In genomic region chr4:137692205-137692604, GRCh38 we compare ENCODE assay signal across 22 cellular contexts.
"Had no signal": no experiment of that assay in that cellular context is flagged by ENCODE, and none has a peak within 500 bp of the region (broad histone marks: within the 10 kb centered on the region; RNA-seq: fewer than 3 reads in every experiment).

No MANE protein-coding gene starts in this region.

- H3K9me3 ChIP-seq: esophagus squamous epithelium, heart right ventricle, lower lobe of right lung, sigmoid colon, spleen had no signal

- FAIRE-seq: colon, endothelial cell of umbilical vein, islet of Langerhans had no signal

- H3K27me3 ChIP-seq: esophagus squamous epithelium, heart right ventricle, sigmoid colon, spleen had no signal

- H3K9ac ChIP-seq: parathyroid adenoma had no signal

- H3K36me3 ChIP-seq: esophagus squamous epithelium, heart right ventricle, lower lobe of right lung, sigmoid colon, spleen had no signal

- H3K27ac ChIP-seq: dorsolateral prefrontal cortex, esophagus squamous epithelium, heart right ventricle, lower lobe of right lung, parathyroid adenoma, spleen had no signal

- ATAC-seq: heart right ventricle; left cardiac atrium; left ventricle myocardium superior; lower lobe of right lung; naive thymus-derived CD8-positive, alpha-beta T cell; right cardiac atrium; stimulated activated naive B cell treated with anti-CD40 and anti-IgM and Interleukin-4, amounts not matched to agents 10 μg/mL and 1 μg/mL and 100 μg/mL, for 72 hours had no signal

- H2AFZ ChIP-seq: parathyroid adenoma had no signal

- H3K4me3 ChIP-seq: dorsolateral prefrontal cortex, esophagus squamous epithelium, heart right ventricle, lower lobe of right lung, sigmoid colon, spleen had no signal

- H3K4me1 ChIP-seq: lower lobe of right lung, parathyroid adenoma, spleen had no signal

- DNase-seq: dorsolateral prefrontal cortex; effector CD8-positive, alpha-beta T cell; endodermal cell; erythroblast; esophagus squamous epithelium; foreskin melanocyte; glutamatergic neuron; heart right ventricle; hippocampal formation; left cardiac atrium; left ventricle myocardium superior; lower lobe of right lung; naive thymus-derived CD8-positive, alpha-beta T cell; right cardiac atrium; sigmoid colon; spleen; stimulated activated CD4-positive, alpha-beta T cell treated with anti-CD3 and anti-CD28 coated beads, Interleukin-4, amount 100 ng/mL, for 4 hours; stimulated activated naive B cell treated with anti-CD40 and anti-IgM and Interleukin-4, amounts not matched to agents 10 μg/mL and 1 μg/mL and 100 μg/mL, for 72 hours had no signal
